In genomic region chr5:79263-79662, GRCh38 we compare ENCODE assay signal across 26 cellular contexts. TPM values are rescaled to one million over a fixed set of nuclear protein-coding genes. Genes with fewer than 3 reads are reported as not detected.
"Had no signal": no experiment of that assay in that cellular context is flagged by ENCODE, and none has a peak within 500 bp of the region (broad histone marks: within the 10 kb centered on the region; RNA-seq: fewer than 3 reads in every experiment).

No MANE protein-coding gene starts in this region.

- H3K27ac Mint-ChIP-seq: activated T-helper 1 cell treated with anti-CD3 and anti-CD28 coated beads, Interleukin-12 subunit alpha, Interleukin-12 subunit beta, Interleukin-2, Interleukin-4 antibody, amounts not matched to agents 30 ng/mL and 10 ng/mL and 1 ng/mL, durations not matched to agents 14 hours and 24 hours and 36 hours; endodermal cell; nephron; stimulated activated memory B cell treated with anti-CD40 and anti-IgM and Interleukin-4, amounts not matched to agents 10 μg/mL and 1 μg/mL and 100 μg/mL, for 72 hours; stimulated activated naive CD8-positive, alpha-beta T cell treated with anti-CD3 and anti-CD28 coated beads, Interleukin-15, amount 100 ng/mL, for 72 hours had no signal

- H3K4me3 Mint-ChIP-seq: activated naive CD4-positive, alpha-beta T cell treated with anti-CD3 and anti-CD28 coated beads, Interleukin-2, amount 10 ng/mL, durations not matched to agents 7 days and 5 days; activated T-helper 1 cell treated with anti-CD3 and anti-CD28 coated beads, Interleukin-12 subunit alpha, Interleukin-12 subunit beta, Interleukin-2, Interleukin-4 antibody, amounts not matched to agents 30 ng/mL and 10 ng/mL and 1 ng/mL, durations not matched to agents 14 hours and 24 hours and 36 hours; endodermal cell; nephron; stimulated activated memory B cell treated with anti-CD40 and anti-IgM and Interleukin-4, amounts not matched to agents 10 μg/mL and 1 μg/mL and 100 μg/mL, for 72 hours; stimulated activated naive CD8-positive, alpha-beta T cell treated with anti-CD3 and anti-CD28 coated beads, Interleukin-15, amount 100 ng/mL, for 72 hours had no signal

- H3K36me3 Mint-ChIP-seq: stimulated activated memory B cell treated with anti-CD40 and anti-IgM and Interleukin-4, amounts not matched to agents 10 μg/mL and 1 μg/mL and 100 μg/mL, for 72 hours had no signal

- H3K79me2 ChIP-seq: parathyroid adenoma had no signal

- H3K4me1 Mint-ChIP-seq: activated naive CD4-positive, alpha-beta T cell treated with anti-CD3 and anti-CD28 coated beads, Interleukin-2, amount 10 ng/mL, durations not matched to agents 7 days and 5 days; stimulated activated memory B cell treated with anti-CD40 and anti-IgM and Interleukin-4, amounts not matched to agents 10 μg/mL and 1 μg/mL and 100 μg/mL, for 72 hours; stimulated activated naive CD8-positive, alpha-beta T cell treated with anti-CD3 and anti-CD28 coated beads, Interleukin-15, amount 100 ng/mL, for 72 hours had no signal

- H3K27ac ChIP-seq: parathyroid adenoma, psoas muscle, sigmoid colon, upper lobe of right lung, VCaP had no signal

- H3K4me3 ChIP-seq: mucosa of descending colon, psoas muscle, sigmoid colon, upper lobe of right lung had no signal

- H3K27me3 Mint-ChIP-seq: activated naive CD4-positive, alpha-beta T cell treated with anti-CD3 and anti-CD28 coated beads, Interleukin-2, amount 10 ng/mL, durations not matched to agents 7 days and 5 days had no signal

- DNase-seq: activated CD8-positive, alpha-beta memory T cell treated with anti-CD3 and anti-CD28 coated beads for 24 hours; activated effector memory CD4-positive, alpha-beta T cell treated with anti-CD3 and anti-CD28 coated beads, Interleukin-2, amount 50 U/mL, for 16 hours; activated T-cell treated with anti-CD3 and anti-CD28 coated beads, Interleukin-2, amount 50 U/mL, for 1 hour; amniotic stem cell; central memory CD4-positive, alpha-beta T cell; foreskin melanocyte; left cardiac atrium; mucosa of descending colon; psoas muscle; sigmoid colon; small intestine; stimulated activated CD4-positive, alpha-beta T cell treated with anti-CD3 and anti-CD28 coated beads, Interleukin-4, amount 100 ng/mL, for 4 hours; substantia nigra; upper lobe of right lung had no signal

- H3K27me3 ChIP-seq: upper lobe of right lung had no signal

- H3K4me1 ChIP-seq: psoas muscle, sigmoid colon, upper lobe of right lung had no signal

- FAIRE-seq: small intestine, TTC549 had no signal

- H2AFZ ChIP-seq: parathyroid adenoma had no signal

- H3K9ac ChIP-seq: parathyroid adenoma had no signal

- H3K9me3 ChIP-seq: mucosa of descending colon, psoas muscle, sigmoid colon, upper lobe of right lung had no signal

- H3K36me3 ChIP-seq: sigmoid colon, upper lobe of right lung had no signal

- H3K9me3 Mint-ChIP-seq: activated T-helper 1 cell treated with anti-CD3 and anti-CD28 coated beads, Interleukin-12 subunit alpha, Interleukin-12 subunit beta, Interleukin-2, Interleukin-4 antibody, amounts not matched to agents 30 ng/mL and 10 ng/mL and 1 ng/mL, durations not matched to agents 14 hours and 24 hours and 36 hours; endodermal cell; nephron; stimulated activated naive CD8-positive, alpha-beta T cell treated with anti-CD3 and anti-CD28 coated beads, Interleukin-15, amount 100 ng/mL, for 72 hours had no signal

RNA-seq across cellular contexts. Expression of gene PLEKHG4B, which starts 12.7 kb away (rescaled TPM):
- total RNA-seq: activated T-helper 1 cell treated with anti-CD3 and anti-CD28 coated beads, Interleukin-12 subunit alpha, Interleukin-12 subunit beta, Interleukin-2, Interleukin-4 antibody, amounts not matched to agents 30 ng/mL and 10 ng/mL and 1 ng/mL, durations not matched to agents 14 hours and 24 hours and 36 hours; left ventricle myocardium superior; mesenteric fat pad; psoas muscle; T-helper 1 cell treated with Interleukin-12 subunit alpha and Interleukin-12 subunit beta and Interleukin-4 antibody, amounts not matched to agents 30 ng/mL and 1 ng/mL, for 36 hours had no signal
